In the genomic region with DNA sequence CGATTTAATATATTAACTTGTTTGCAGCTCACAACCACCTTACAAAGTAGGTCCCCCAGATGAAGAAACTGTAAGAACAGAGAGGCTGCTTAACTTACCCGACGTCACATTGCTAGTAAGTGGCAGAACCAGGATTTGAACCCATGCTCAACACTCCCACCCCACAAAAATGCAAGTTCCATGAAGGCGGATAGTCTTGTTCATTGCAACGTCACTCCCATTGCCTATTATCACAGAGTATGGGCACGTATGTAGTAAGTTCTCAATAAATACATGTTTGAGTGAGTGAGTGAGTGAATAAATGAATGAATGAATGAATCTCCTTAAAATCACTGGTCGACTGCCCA, we compare ENCODE assay signal across 9 cellular contexts. TPM values are rescaled to one million over a fixed set of nuclear protein-coding genes. Genes with fewer than 3 reads are reported as not detected.
A peak's percentile ranks its signal among the peaks of the same experiment; 100 is the strongest.
DNase-seq lines count a peak whose midpoint lies in the region; ATAC-seq and TF ChIP-seq lines count a peak whose summit lies in the region.
"Had no signal": no experiment of that assay in that cellular context is flagged by ENCODE, and none has a peak within 500 bp of the region (broad histone marks: within the 10 kb centered on the region; RNA-seq: fewer than 3 reads in every experiment).

No MANE protein-coding gene starts in this region.

- no peaks in the 10 kb centered on the region for H3K36me3 Mint-ChIP-seq in activated naive CD4-positive, alpha-beta T cell treated with anti-CD3 and anti-CD28 coated beads for 36 hours (ENCODE audit: low read depth)

- CTCF ChIA-PET in activated naive CD4-positive, alpha-beta T cell treated with anti-CD3 and anti-CD28 coated beads for 36 hours (lab: Charles Lee), result no interaction called here

- H3K27ac Mint-ChIP-seq in activated naive CD4-positive, alpha-beta T cell treated with anti-CD3 and anti-CD28 coated beads for 36 hours, result no peak overlapping the region

- no peak for TF ChIP-seq POLR2A in upper lobe of left lung (IDR thresholded peaks at IDR 0.05)

- TF ChIP-seq CTCF in astrocyte of the cerebellum (IDR thresholded peaks at IDR 0.05; ENCODE audit: low read depth, low read length, missing control alignments) (no peak), lower lobe of right lung (IDR thresholded peaks at IDR 0.05) (no peak), upper lobe of left lung (IDR thresholded peaks at IDR 0.05) (no peak)

- H3K27me3 ChIP-seq in lower lobe of right lung (ENCODE audit: low read depth), result no peaks in the 10 kb centered on the region
- H3K27me3 ChIP-seq in upper lobe of left lung, result no peaks in the 10 kb centered on the region

- TF ChIP-seq EP300 in upper lobe of left lung (IDR thresholded peaks at IDR 0.05), result no peak

- peak overlapping the region; percentile 77 for H3K27ac ChIP-seq in lower lobe of right lung
- peak overlapping the region; percentile 66 to 91 (median 76) for H3K27ac ChIP-seq in upper lobe of left lung

- 39 to 44% methylated on average over 7 of the region's 7 CpGs for WGBS in upper lobe of left lung, 2 donors

- H3K4me1 ChIP-seq in lower lobe of right lung, result peaks cover 41% of the 10 kb centered on the region
- peaks cover 12 to 38% (median 28%) of the 10 kb centered on the region in 4 donors for H3K4me1 ChIP-seq in upper lobe of left lung

- peak overlapping the region; percentile 65 for H3K4me3 ChIP-seq in astrocyte of the cerebellum (ENCODE audit: low read depth, low read length)
- peak overlapping the region; percentile 86 for H3K4me3 ChIP-seq in lower lobe of right lung
- H3K4me3 ChIP-seq in upper lobe of left lung, result peak overlapping the region; percentile 67 to 98 (median 82)

- H3K4me3 Mint-ChIP-seq in activated naive CD4-positive, alpha-beta T cell treated with anti-CD3 and anti-CD28 coated beads for 36 hours, result peak overlapping the region; percentile 95

- in situ Hi-C loops in astrocyte of the cerebellum (cut with HindIII; ENCODE audit: low sequenced_read_pairs), result no loop called here

- DNase-seq in activated naive CD4-positive, alpha-beta T cell treated with anti-CD3 and anti-CD28 coated beads for 36 hours, result no peak
- no peak for DNase-seq in activated naive CD4-positive, alpha-beta T cell (lab: John Stamatoyannopoulos, UW)
- no peak for DNase-seq in astrocyte of the cerebellum (ENCODE audit: low read depth)
- DNase-seq in lower lobe of right lung, result no peak
- DNase-seq in upper lobe of left lung, result no peak
- DNase-seq in activated CD4-positive, CD25-positive, alpha-beta regulatory T cell treated with anti-CD3 and anti-CD28 coated beads, Interleukin-2, amount 50 U/mL, for 72 hours, result no peak
- DNase-seq: NCI-H1694 treated with DMSO at 0.1 percent for 48 hours had no signal

- H3K36me3 ChIP-seq in lower lobe of right lung, result no peaks in the 10 kb centered on the region
- H3K36me3 ChIP-seq in upper lobe of left lung, result no peaks in the 10 kb centered on the region

- H3K9me3 ChIP-seq in lower lobe of right lung (no peaks in the 10 kb centered on the region), upper lobe of left lung (no peaks in the 10 kb centered on the region)

- no peaks in the 10 kb centered on the region for H3K9me3 Mint-ChIP-seq in activated naive CD4-positive, alpha-beta T cell treated with anti-CD3 and anti-CD28 coated beads for 36 hours

- H3K27me3 Mint-ChIP-seq in activated naive CD4-positive, alpha-beta T cell treated with anti-CD3 and anti-CD28 coated beads for 36 hours (ENCODE audit: low read depth), result no peaks in the 10 kb centered on the region

- H3K4me1 Mint-ChIP-seq in activated naive CD4-positive, alpha-beta T cell treated with anti-CD3 and anti-CD28 coated beads for 36 hours (ENCODE audit: low read depth), result peaks cover 21% of the 10 kb centered on the region

- ATAC-seq in lower lobe of right lung (no peak), upper lobe of left lung (ENCODE audit: low FRiP score in 2 of 2) (no peak), HG02642 (IDR thresholded peaks at IDR 0.05; ENCODE audit: poor library complexity, unreplicated experiment) (no peak), HG03196 (IDR thresholded peaks at IDR 0.05; ENCODE audit: unreplicated experiment) (no peak)

- intact Hi-C loops in activated naive CD4-positive, alpha-beta T cell treated with anti-CD3 and anti-CD28 coated beads for 36 hours (cut with micrococcal nuclease), result loop anchor here (2.0 to 5.0 kb wide), 3 partner anchors 51 to 1186 kb away; partner anchors contain the start of genes EARS2 and UBFD1
- intact Hi-C loops in lower lobe of right lung (cut with DNase I), result no loop called here

RNA-seq across cellular contexts. Expression of gene USP31, which starts 1.1 kb away (rescaled TPM):
- 1 to 10 TPM; 5.1 to 5.2 TPM for total RNA-seq in activated naive CD4-positive, alpha-beta T cell treated with anti-CD3 and anti-CD28 coated beads for 36 hours
- total RNA-seq in lower lobe of right lung (13.1 TPM), upper lobe of left lung (10 to 100 TPM in 5 of 6 donors, 1 to 10 TPM in 1; 8.8 to 20.2 (median 15.0) TPM)

RNA-seq across cellular contexts. Expression of gene SCNN1G, which starts 34.4 kb away (rescaled TPM):
- not detected for total RNA-seq in activated naive CD4-positive, alpha-beta T cell treated with anti-CD3 and anti-CD28 coated beads for 36 hours
- 7.6 TPM for total RNA-seq in lower lobe of right lung
- total RNA-seq in upper lobe of left lung, result 10 to 100 TPM; 10.8 to 16.8 (median 13.8) TPM
